25 cellular contexts compared by ENCODE assay signal in genomic region chr10:48215983-48216505, GRCh38. TPM values are rescaled to one million over a fixed set of nuclear protein-coding genes. Genes with fewer than 3 reads are reported as not detected.
"Had no signal": no experiment of that assay in that cellular context is flagged by ENCODE, and none has a peak within 500 bp of the region (broad histone marks: within the 10 kb centered on the region; RNA-seq: fewer than 3 reads in every experiment).

No MANE protein-coding gene starts in this region.

- FAIRE-seq: astrocyte, colon, RCC 7860 had no signal

- H3K4me1 ChIP-seq: adrenal gland, body of pancreas had no signal

- H3K4me1 Mint-ChIP-seq: activated CD4-positive, alpha-beta T cell treated with anti-CD3 and anti-CD28 coated beads, Interleukin-2, amount 10 ng/mL, durations not matched to agents 24 days and 14 days; T-cell; T-helper 17 cell had no signal

- H3K36me3 Mint-ChIP-seq: activated naive CD4-positive, alpha-beta T cell treated with anti-CD3 and anti-CD28 coated beads, Interleukin-2, amount 50 U/mL, for 72 hours; T-cell had no signal

- H3K9me3 Mint-ChIP-seq: activated CD4-positive, alpha-beta T cell treated with anti-CD3 and anti-CD28 coated beads, Interleukin-2, amount 10 ng/mL, durations not matched to agents 24 days and 14 days; activated naive CD4-positive, alpha-beta T cell treated with anti-CD3 and anti-CD28 coated beads, Interleukin-2, amount 50 U/mL, for 72 hours; activated T-helper 2 cell treated with anti-CD3 and anti-CD28 coated beads, Interferon-gamma antibody, Interleukin-2, Interleukin-4, amounts not matched to agents 10 μg/mL and 5 μg/mL and 100 μg/mL, durations not matched to agents 14 hours and 24 hours and 36 hours had no signal

- H3K27ac Mint-ChIP-seq: activated CD4-positive, alpha-beta T cell treated with anti-CD3 and anti-CD28 coated beads, Interleukin-2, amount 10 ng/mL, durations not matched to agents 24 days and 14 days; activated CD8-positive, alpha-beta T cell treated with anti-CD3 and anti-CD28 coated beads, Interleukin-2, amount 10 ng/mL, durations not matched to agents 7 days and 5 days; activated naive CD4-positive, alpha-beta T cell treated with anti-CD3 and anti-CD28 coated beads for 36 hours; activated naive CD4-positive, alpha-beta T cell treated with anti-CD3 and anti-CD28 coated beads, Interleukin-2, amount 50 U/mL, for 72 hours; activated T-cell treated with anti-CD3 and anti-CD28 coated beads, Interleukin-2, amount 50 U/mL, for 24 hours; activated T-helper 2 cell treated with anti-CD3 and anti-CD28 coated beads, Interferon-gamma antibody, Interleukin-2, Interleukin-4, amounts not matched to agents 10 μg/mL and 5 μg/mL and 100 μg/mL, durations not matched to agents 14 hours and 24 hours and 36 hours; T-cell; T-helper 17 cell had no signal

- H3K4me3 Mint-ChIP-seq: activated CD4-positive, alpha-beta T cell treated with anti-CD3 and anti-CD28 coated beads, Interleukin-2, amount 10 ng/mL, durations not matched to agents 24 days and 14 days; activated CD8-positive, alpha-beta T cell treated with anti-CD3 and anti-CD28 coated beads, Interleukin-2, amount 10 ng/mL, durations not matched to agents 7 days and 5 days; activated naive CD4-positive, alpha-beta T cell treated with anti-CD3 and anti-CD28 coated beads for 36 hours; activated T-cell treated with anti-CD3 and anti-CD28 coated beads, Interleukin-2, amount 50 U/mL, for 24 hours; T-cell; T-helper 17 cell had no signal

- ATAC-seq: Right ventricle myocardium inferior, T-cell, T-helper 17 cell had no signal

- H3K36me3 ChIP-seq: adrenal gland had no signal

- H3K9me3 ChIP-seq: adrenal gland, body of pancreas had no signal

- DNase-seq: activated CD4-positive, alpha-beta T cell treated with anti-CD3 and anti-CD28 coated beads for 1 hour; activated gamma-delta T cell treated with Interleukin-2 at 50 U/mL for 16 hours; central memory CD4-positive, alpha-beta T cell; NCI-H1417 treated with DMSO at 0.1 percent for 48 hours; NCI-H187 treated with DMSO at 0.1 percent for 48 hours; NCI-H2227 treated with DMSO at 0.1 percent for 48 hours; NK-92 treated with Interleukin-12 subunit alpha and Interleukin-12 subunit beta, amount 100 ng/mL, for 24 hours; SIG-M5; T-helper 17 cell had no signal

- H3K27ac ChIP-seq: body of pancreas, RWPE1 had no signal

- H3K27me3 ChIP-seq: adrenal gland, body of pancreas had no signal

- H3K4me3 ChIP-seq: adrenal gland, body of pancreas had no signal

RNA-seq across cellular contexts. Expression of gene FRMPD2, which starts 58.5 kb away (rescaled TPM):
- total RNA-seq: activated CD4-positive, alpha-beta T cell treated with anti-CD3 and anti-CD28 coated beads, Interleukin-2, amount 10 ng/mL, durations not matched to agents 24 days and 14 days; activated CD8-positive, alpha-beta T cell treated with anti-CD3 and anti-CD28 coated beads, Interleukin-2, amount 10 ng/mL, durations not matched to agents 7 days and 5 days; activated naive CD4-positive, alpha-beta T cell treated with anti-CD3 and anti-CD28 coated beads for 36 hours; body of pancreas; LHCN-M2; Right ventricle myocardium inferior; SK-MEL-5 had no signal
- polyA plus RNA-seq: adrenal gland had no signal
